8 cellular contexts compared by ENCODE assay signal in genomic region chr9:110125207-110125751, GRCh38.
DNase-seq lines count a peak whose midpoint lies in the region; ATAC-seq and TF ChIP-seq lines count a peak whose summit lies in the region.

No MANE protein-coding gene starts in this region.

- H3F3A ChIP-seq in Loucy (ENCODE audit: low read depth), result 0 out of 2 replicates have a peak, but pooled peaks cover 5% of the 10 kb centered on the region

- H3K4me3 ChIP-seq in Loucy (ENCODE audit: low read length, poor library complexity, severe bottlenecking), result peak overlapping the region; percentile 70
- H3K4me3 ChIP-seq in esophagus (ENCODE audit: low read depth in 1 of 2, low read length in 2 of 2), result no peak overlapping the region
- peak overlapping the region; percentile 15 to 70 for H3K4me3 ChIP-seq in muscle layer of colon (ENCODE audit: low read depth in 1 of 2, low read length in 2 of 2)

- no peak for TF ChIP-seq CTCF in Loucy (conservative IDR thresholded peaks at IDR 0.05; ENCODE audit: low read length)

- peaks cover 14% of the 10 kb centered on the region for H4K20me1 ChIP-seq in Loucy (ENCODE audit: insufficient read depth, low read length, poor library complexity, severe bottlenecking)

- peaks cover 18% of the 10 kb centered on the region for H3K4me1 Mint-ChIP-seq in activated T-cell treated with anti-CD3 and anti-CD28 coated beads, Interleukin-2, amount 50 U/mL, for 24 hours (ENCODE audit: low read depth)

- H3K27me3 ChIP-seq in Loucy (ENCODE audit: insufficient read depth, low read length, poor library complexity, severe bottlenecking) (no peaks in the 10 kb centered on the region), esophagus (ENCODE audit: control insufficient read depth in 1 of 2, insufficient read depth in 2 of 2, low read length in 2 of 2) (no peaks in the 10 kb centered on the region), muscle layer of colon (ENCODE audit: control insufficient read depth in 1 of 2, insufficient read depth in 2 of 2, low read length in 2 of 2) (no peaks in the 10 kb centered on the region)

- H3K4me2 ChIP-seq in Loucy (ENCODE audit: low read depth, low read length, poor library complexity, severe bottlenecking), result peak overlapping the region; percentile 86

- H3K4me1 ChIP-seq in Loucy (ENCODE audit: insufficient read depth, low read length, poor library complexity, severe bottlenecking) (peaks cover 77% of the 10 kb centered on the region), esophagus (ENCODE audit: control insufficient read depth in 2 of 2, insufficient read depth in 2 of 2, low read length in 1 of 2) (peaks cover 2 to 3% of the 10 kb centered on the region in 2 donors), muscle layer of colon (ENCODE audit: insufficient read depth, low read length) (peaks cover 67% of the 10 kb centered on the region)

- H3K79me2 ChIP-seq in Loucy (ENCODE audit: insufficient read depth, low read length), result peaks cover 96% of the 10 kb centered on the region

- no peak for ATAC-seq in GM19452 (IDR thresholded peaks at IDR 0.05; ENCODE audit: unreplicated experiment)

- DNase-seq in A172 (ENCODE audit: low spot score) (peak; percentile 61), NCI-H1694 (lab: John Stamatoyannopoulos, UW) (no peak), middle frontal gyrus (ENCODE audit: extremely low spot score, low spot score) (no peak)
- no peak for DNase-seq in activated T-cell treated with anti-CD3 and anti-CD28 coated beads, Interleukin-2, amount 50 U/mL, for 24 hours

- H3K9ac ChIP-seq in Loucy (ENCODE audit: low read depth, low read length, poor library complexity, severe bottlenecking) (peak overlapping the region; percentile 62), muscle layer of colon (ENCODE audit: low read length) (peak overlapping the region; percentile 84)

- WGBS in esophagus, 2 donors, result 24 to 48% methylated on average over 16 of the region's 16 CpGs

- H3K9me3 Mint-ChIP-seq in activated T-cell treated with anti-CD3 and anti-CD28 coated beads, Interleukin-2, amount 50 U/mL, for 24 hours, result no peaks in the 10 kb centered on the region

- H3K27ac Mint-ChIP-seq in activated T-cell treated with anti-CD3 and anti-CD28 coated beads, Interleukin-2, amount 50 U/mL, for 24 hours, result no peak overlapping the region

- H3K9me3 ChIP-seq in Loucy (ENCODE audit: insufficient read depth, low read depth, low read length), result no peaks in the 10 kb centered on the region
- no peaks in the 10 kb centered on the region for H3K9me3 ChIP-seq in esophagus (ENCODE audit: control insufficient read depth in 2 of 2, insufficient read depth in 1 of 2, low read depth in 1 of 2, low read length in 1 of 2)
- no peaks in the 10 kb centered on the region for H3K9me3 ChIP-seq in muscle layer of colon (ENCODE audit: low read length)

- H3K36me3 ChIP-seq in Loucy (ENCODE audit: insufficient read depth, low read length) (no peaks in the 10 kb centered on the region; the same call in 1 of the 2 replicates), esophagus (ENCODE audit: control insufficient read depth in 2 of 2, insufficient read depth in 2 of 2, low read length in 1 of 2) (no peaks in the 10 kb centered on the region), muscle layer of colon (ENCODE audit: insufficient read depth, low read length) (no peaks in the 10 kb centered on the region)

- H2AFZ ChIP-seq in Loucy (ENCODE audit: low read length), result no peak overlapping the region

- H3K27me3 Mint-ChIP-seq in activated T-cell treated with anti-CD3 and anti-CD28 coated beads, Interleukin-2, amount 50 U/mL, for 24 hours, result no peaks in the 10 kb centered on the region

- no peaks in the 10 kb centered on the region for H3K9me2 ChIP-seq in Loucy (replicated peaks; ENCODE audit: low read depth, low read length)

- H3K36me3 Mint-ChIP-seq in activated T-cell treated with anti-CD3 and anti-CD28 coated beads, Interleukin-2, amount 50 U/mL, for 24 hours (ENCODE audit: low read depth), result no peaks in the 10 kb centered on the region

- H3K27ac ChIP-seq in esophagus (ENCODE audit: low read depth in 2 of 2, low read length in 1 of 2), result peak overlapping the region; percentile 71
- peak overlapping the region; percentile 89 for H3K27ac ChIP-seq in muscle layer of colon (ENCODE audit: low read depth, low read length)

- H3K4me3 Mint-ChIP-seq in activated T-cell treated with anti-CD3 and anti-CD28 coated beads, Interleukin-2, amount 50 U/mL, for 24 hours, result no peak overlapping the region

Comparison
In these comparisons a context has a peak if more than half of its experiments do, and no peak if none do; other contexts are left out.
1. H3K4me3 ChIP-seq: peak in Loucy (single experiment) and muscle layer of colon (2 of 2); none in esophagus (0 of 2).